Comparison of ENCODE assay signal across 1 cellular context in genomic region chrX:116667346-116667745, GRCh38.
TF ChIP-seq lines count a peak whose summit lies in the region.

No MANE protein-coding gene starts in this region.

TF ChIP-seq in GM23338, 12 proteins besides CTCF, POLR2A, EP300 and RAD21 (continued from another document):
- TF ChIP-seq ZNF462 (CRISPR knock-in tag; IDR thresholded peaks at IDR 0.05): no peak
TF ChIP-seq in GM23338: peak in this region for 0.
